Comparison of ENCODE assay signal across 1 cellular context in genomic region chr15:71237456-71238188, GRCh38.
A peak's percentile ranks its signal among the peaks of the same experiment; 100 is the strongest.
TF ChIP-seq lines count a peak whose summit lies in the region.

No MANE protein-coding gene starts in this region.

TF ChIP-seq in liver, 16 proteins besides CTCF, POLR2A, EP300 and RAD21 (continued from another document):
- peak; percentile 41 for TF ChIP-seq REST (IDR thresholded peaks at IDR 0.05)
- peak in 1 of 2 donors; percentile 21 for TF ChIP-seq GABPA (IDR thresholded peaks at IDR 0.05 in 1 of 2, conservative IDR thresholded peaks at IDR 0.05 in 1 of 2)
- TF ChIP-seq JUND (IDR thresholded peaks at IDR 0.05): peak; percentile 35 to 64
- peak; percentile 96 for TF ChIP-seq SP1 (IDR thresholded peaks at IDR 0.05)
- peak in 1 of 2 donors; percentile 34 for TF ChIP-seq EGR1 (IDR thresholded peaks at IDR 0.05; ENCODE audit: low read depth in 2 of 2)
- peak; percentile 74 for TF ChIP-seq HNF4G (IDR thresholded peaks at IDR 0.05)
- peak; percentile 56 for TF ChIP-seq MAX (IDR thresholded peaks at IDR 0.05)
- TF ChIP-seq TAF1 (conservative IDR thresholded peaks at IDR 0.05): no peak
- peak; percentile 83 to 91 for TF ChIP-seq HNF4A (conservative IDR thresholded peaks at IDR 0.05)
- TF ChIP-seq FOXA2 (IDR thresholded peaks at IDR 0.05): no peak
